ENCODE assay signal across 20 cellular contexts in genomic region chr4:35604724-35605123, GRCh38.
A peak's percentile ranks its signal among the peaks of the same experiment; 100 is the strongest.
DNase-seq lines count a peak whose midpoint lies in the region; ATAC-seq and TF ChIP-seq lines count a peak whose summit lies in the region.
"Had no signal": no experiment of that assay in that cellular context is flagged by ENCODE, and none has a peak within 500 bp of the region (broad histone marks: within the 10 kb centered on the region; RNA-seq: fewer than 3 reads in every experiment).

No MANE protein-coding gene starts in this region.

- H3K4me1 Mint-ChIP-seq in WTC11 = no peaks in the 10 kb centered on the region
- H3K4me1 Mint-ChIP-seq in activated T-helper 17 cell treated with anti-CD3 and anti-CD28 coated beads, Interleukin-2, amount 50 U/mL, for 72 hours = no peaks in the 10 kb centered on the region
- H3K4me1 Mint-ChIP-seq: B cell, CD14-positive monocyte had no signal

- H3K36me3 Mint-ChIP-seq in WTC11 = no peaks in the 10 kb centered on the region
- H3K36me3 Mint-ChIP-seq in activated T-helper 17 cell treated with anti-CD3 and anti-CD28 coated beads, Interleukin-2, amount 50 U/mL, for 72 hours (ENCODE audit: low read depth) = no peaks in the 10 kb centered on the region
- H3K36me3 Mint-ChIP-seq: CD14-positive monocyte had no signal

- POLR2A ChIA-PET in WTC11 (lab: Charles Lee) = no interaction called here

- no peaks in the 10 kb centered on the region for H3K4me1 ChIP-seq in BE2C
- H3K4me1 ChIP-seq: BLaER1 treated with 17β-estradiol and CSF1 and Interleukin-3, amounts not matched to agents 10 nM and 100 nM had no signal

- H3K4me3 ChIP-seq in GM12865 (ENCODE audit: low read depth, low read length) (no peak overlapping the region), BE2C (ENCODE audit: low read depth, low read length) (no peak overlapping the region)
- H3K4me3 ChIP-seq: BLaER1 treated with 17β-estradiol and CSF1 and Interleukin-3, amounts not matched to agents 10 nM and 100 nM had no signal

- TF ChIP-seq CTCF in GM12865 (IDR thresholded peaks at IDR 0.05; ENCODE audit: insufficient read depth, low read depth, low read length, missing control alignments) (no peak), WTC11 (IDR thresholded peaks at IDR 0.05) (no peak), BE2C (IDR thresholded peaks at IDR 0.05; ENCODE audit: low read depth, low read length) (no peak)

- ATAC-seq in GM19035 (IDR thresholded peaks at IDR 0.05; ENCODE audit: unreplicated experiment) (peak; percentile 36), HG03432 (IDR thresholded peaks at IDR 0.05; ENCODE audit: unreplicated experiment) (peak; percentile 45), WTC11 (no peak), HG02763 (IDR thresholded peaks at IDR 0.05; ENCODE audit: unreplicated experiment) (no peak)
- no peak for ATAC-seq in activated T-helper 17 cell treated with anti-CD3 and anti-CD28 coated beads, Interleukin-2, amount 50 U/mL, for 72 hours (replicated peaks)

- CTCF ChIA-PET in WTC11 (lab: Charles Lee) = no interaction called here

- no peaks in the 10 kb centered on the region for H3K27me3 ChIP-seq in BE2C
- H3K27me3 ChIP-seq: BLaER1 treated with 17β-estradiol and CSF1 and Interleukin-3, amounts not matched to agents 10 nM and 100 nM had no signal

- no peak overlapping the region for H3K4me3 Mint-ChIP-seq in WTC11
- no peak overlapping the region for H3K4me3 Mint-ChIP-seq in activated T-helper 17 cell treated with anti-CD3 and anti-CD28 coated beads, Interleukin-2, amount 50 U/mL, for 72 hours
- H3K4me3 Mint-ChIP-seq: B cell; CD14-positive monocyte; CD4-positive, alpha-beta T cell had no signal

- H3K36me3 ChIP-seq in BE2C = no peaks in the 10 kb centered on the region
- H3K36me3 ChIP-seq: BLaER1 treated with 17β-estradiol and CSF1 and Interleukin-3, amounts not matched to agents 10 nM and 100 nM had no signal

- no peak overlapping the region for H3K27ac Mint-ChIP-seq in WTC11
- no peak overlapping the region for H3K27ac Mint-ChIP-seq in activated T-helper 17 cell treated with anti-CD3 and anti-CD28 coated beads, Interleukin-2, amount 50 U/mL, for 72 hours
- H3K27ac Mint-ChIP-seq: B cell; CD14-positive monocyte; CD4-positive, alpha-beta T cell had no signal

- DNase-seq in GM12865 (ENCODE audit: low read depth) = peak; percentile 4
- DNase-seq in OCI-M1 (lab: John Stamatoyannopoulos, UW) = peak; percentile 13
- DNase-seq in WTC11 (ENCODE audit: low spot score) = no peak
- DNase-seq in BE2C = no peak
- DNase-seq: Calu3; CD4-positive, alpha-beta T cell; COR-L47; DMS53; DMS79 treated with DMSO at 0.1 percent for 48 hours; GF-D8; GOT3; H7; HCEC 1CT had no signal

- H3K9me3 Mint-ChIP-seq in WTC11 = no peaks in the 10 kb centered on the region
- peaks cover 3% of the 10 kb centered on the region for H3K9me3 Mint-ChIP-seq in activated T-helper 17 cell treated with anti-CD3 and anti-CD28 coated beads, Interleukin-2, amount 50 U/mL, for 72 hours

- H3K9me3 ChIP-seq in BE2C = no peaks in the 10 kb centered on the region
- H3K9me3 ChIP-seq: BLaER1 treated with 17β-estradiol and CSF1 and Interleukin-3, amounts not matched to agents 10 nM and 100 nM had no signal

- no peaks in the 10 kb centered on the region for H3K27me3 Mint-ChIP-seq in WTC11 (ENCODE audit: low read depth)
- H3K27me3 Mint-ChIP-seq in activated T-helper 17 cell treated with anti-CD3 and anti-CD28 coated beads, Interleukin-2, amount 50 U/mL, for 72 hours = no peaks in the 10 kb centered on the region
- H3K27me3 Mint-ChIP-seq: B cell; CD4-positive, alpha-beta T cell had no signal

TF ChIP-seq in WTC11, 78 proteins besides CTCF, POLR2A, EP300 and RAD21:
- TF ChIP-seq ZNF423 (CRISPR knock-in tag; IDR thresholded peaks at IDR 0.05) (no peak), PRDM15 (CRISPR knock-in tag; IDR thresholded peaks at IDR 0.05) (no peak), GTF2I (CRISPR knock-in tag; conservative IDR thresholded peaks at IDR 0.05) (no peak), E2F4 (CRISPR knock-in tag; IDR thresholded peaks at IDR 0.05; ENCODE audit: borderline replicate concordance, low read depth) (no peak), ZNF416 (CRISPR knock-in tag; IDR thresholded peaks at IDR 0.05) (no peak), TP53 (CRISPR knock-in tag; IDR thresholded peaks at IDR 0.05) (no peak), KAT7 (CRISPR knock-in tag; IDR thresholded peaks at IDR 0.05; ENCODE audit: borderline replicate concordance) (no peak), GRHL2 (CRISPR knock-in tag; IDR thresholded peaks at IDR 0.05; ENCODE audit: insufficient replicate concordance, severe bottlenecking) (no peak), ZNF138 (CRISPR knock-in tag; conservative IDR thresholded peaks at IDR 0.05) (no peak), ZNF232 (CRISPR knock-in tag; IDR thresholded peaks at IDR 0.05) (no peak), AR (CRISPR knock-in tag; IDR thresholded peaks at IDR 0.05) (no peak), CDX4 (CRISPR knock-in tag; IDR thresholded peaks at IDR 0.05; ENCODE audit: borderline replicate concordance) (no peak), NFE2L1 (CRISPR knock-in tag; IDR thresholded peaks at IDR 0.05) (no peak)
TF ChIP-seq in WTC11: peak in this region for 0.

Comparison
In these comparisons a context has a peak if more than half of its experiments do, and no peak if none do; other contexts are left out.
1. DNase-seq: peak in GM12865 (single experiment) and OCI-M1 (single experiment); none in WTC11 (single experiment) and BE2C (single experiment).
2. ATAC-seq: peak in GM19035 (single experiment) and HG03432 (single experiment); none in WTC11 (single experiment), activated T-helper 17 cell treated with anti-CD3 and anti-CD28 coated beads, Interleukin-2, amount 50 U/mL, for 72 hours (single experiment) and HG02763 (single experiment).